ENCODE assay signal across 1 cellular context in genomic region chr4:76704133-76704881, GRCh38.
TF ChIP-seq lines count a peak whose summit lies in the region.

No MANE protein-coding gene starts in this region.

TF ChIP-seq in GM23338, 12 proteins besides CTCF, POLR2A, EP300 and RAD21 (continued from another document):
- TF ChIP-seq ZNF114 (CRISPR knock-in tag; IDR thresholded peaks at IDR 0.05) (no peak), JUNB (IDR thresholded peaks at IDR 0.05; ENCODE audit: unreplicated experiment) (no peak), EZH2 (IDR thresholded peaks at IDR 0.05; ENCODE audit: low read depth, unreplicated experiment) (no peak), NANOG (IDR thresholded peaks at IDR 0.05; ENCODE audit: borderline replicate concordance) (no peak), STAT1 (IDR thresholded peaks at IDR 0.05; ENCODE audit: unreplicated experiment) (no peak), CREB1 (CRISPR knock-in tag; IDR thresholded peaks at IDR 0.05; ENCODE audit: low read depth) (no peak), EZH2phosphoT487 (IDR thresholded peaks at IDR 0.05; ENCODE audit: unreplicated experiment) (no peak)
